In genomic region chr14:30820674-30821073, GRCh38 we compare ENCODE assay signal across 28 cellular contexts.
"Had no signal": no experiment of that assay in that cellular context is flagged by ENCODE, and none has a peak within 500 bp of the region (broad histone marks: within the 10 kb centered on the region; RNA-seq: fewer than 3 reads in every experiment).

No MANE protein-coding gene starts in this region.

- H3K4me1 Mint-ChIP-seq: mesothelial cell of epicardium, naive B cell had no signal

- FAIRE-seq: endometrium, islet of Langerhans, keratinocyte had no signal

- H3K36me3 ChIP-seq: esophagus squamous epithelium, gastrocnemius medialis, heart right ventricle, left lung, lower lobe of right lung had no signal

- H3K27ac Mint-ChIP-seq: dendritic cell treated with granulocyte-macrophage colony-stimulating factor and Interleukin-4, amounts not matched to agents 40 ng/mL and 50 ng/mL, for 4 days; effector memory CD8-positive, alpha-beta T cell; endodermal cell; mesothelial cell of epicardium; naive B cell; naive thymus-derived CD8-positive, alpha-beta T cell had no signal

- ATAC-seq: effector memory CD8-positive, alpha-beta T cell; esophagus mucosa; gastrocnemius medialis; heart right ventricle; left cardiac atrium; left lung; left ventricle myocardium superior; lower lobe of right lung; mucosa of descending colon; naive thymus-derived CD8-positive, alpha-beta T cell had no signal

- H3K4me3 ChIP-seq: esophagus squamous epithelium, gastrocnemius medialis, heart right ventricle, left lung, lower lobe of right lung, mucosa of descending colon had no signal

- H3K27me3 Mint-ChIP-seq: dendritic cell treated with granulocyte-macrophage colony-stimulating factor and Interleukin-4, amounts not matched to agents 40 ng/mL and 50 ng/mL, for 4 days had no signal

- H3K4me1 ChIP-seq: esophagus squamous epithelium, gastrocnemius medialis, heart right ventricle, left lung, lower lobe of right lung had no signal

- H3K4me3 Mint-ChIP-seq: dendritic cell treated with granulocyte-macrophage colony-stimulating factor and Interleukin-4, amounts not matched to agents 40 ng/mL and 50 ng/mL, for 4 days; effector memory CD8-positive, alpha-beta T cell; endodermal cell; mesothelial cell of epicardium; naive B cell; naive thymus-derived CD8-positive, alpha-beta T cell had no signal

- H3K27ac ChIP-seq: epithelial cell of prostate, esophagus squamous epithelium, gastrocnemius medialis, heart right ventricle, left lung, lower lobe of right lung had no signal

- H3K27me3 ChIP-seq: esophagus squamous epithelium, gastrocnemius medialis, heart right ventricle, left lung had no signal

- DNase-seq: cortex of kidney; effector CD8-positive, alpha-beta T cell; effector memory CD8-positive, alpha-beta T cell; endodermal cell; erythroblast; esophagus squamous epithelium; foreskin fibroblast; foreskin melanocyte; gastrocnemius medialis; glutamatergic neuron; head of caudate nucleus; heart right ventricle; hippocampal formation; left cardiac atrium; left lung; left ventricle myocardium superior; lower lobe of right lung; mesenchymal stem cell; mucosa of descending colon; naive B cell; naive thymus-derived CD8-positive, alpha-beta T cell had no signal
